Comparison of ENCODE assay signal across 19 cellular contexts in genomic region chr22:36053242-36054147, GRCh38. TPM values are rescaled to one million over a fixed set of nuclear protein-coding genes. Genes with fewer than 3 reads are reported as not detected.
A peak's percentile ranks its signal among the peaks of the same experiment; 100 is the strongest.
DNase-seq lines count a peak whose midpoint lies in the region; ATAC-seq, FAIRE-seq and TF ChIP-seq lines count a peak whose summit lies in the region.
"Had no signal": no experiment of that assay in that cellular context is flagged by ENCODE, and none has a peak within 500 bp of the region (broad histone marks: within the 10 kb centered on the region; RNA-seq: fewer than 3 reads in every experiment).

No MANE protein-coding gene starts in this region.

- BruUV-seq in HepG2 (replicated peaks; lab: Mats Ljungman, UMichigan): no TSS peak

- no peak overlapping the region for H4K8ac ChIP-seq in mesendoderm (ENCODE audit: low read depth, low read length)

- H3K36me3 ChIP-seq in HepG2 (replicated peaks in 1 of 2; ENCODE audit: control insufficient read depth in 1 of 2, insufficient read depth in 2 of 2, low read length in 2 of 2) (no peaks in the 10 kb centered on the region), right lobe of liver (no peaks in the 10 kb centered on the region), mesendoderm (ENCODE audit: control insufficient read depth, insufficient read depth, low read length) (no peaks in the 10 kb centered on the region)
- H3K36me3 ChIP-seq: SJCRH30 had no signal

- H2BK15ac ChIP-seq in mesendoderm (replicated peaks; ENCODE audit: low read depth): no peak overlapping the region

- no peak overlapping the region for H3K9ac ChIP-seq in HepG2 (ENCODE audit: insufficient read depth, low read depth, low read length)
- no peak overlapping the region for H3K9ac ChIP-seq in mesendoderm (ENCODE audit: low read length)

- POLR2A ChIA-PET in HepG2 (lab: Yijun Ruan, JAX): interaction anchor here (1.5 kb wide), 1 partner anchor 12 kb away, joined by 7 read pairs; no protein-coding TSS in a partner anchor

- no peak overlapping the region for H3K4me3 Mint-ChIP-seq in activated T-helper 17 cell treated with anti-CD3 and anti-CD28 coated beads, Interleukin-2, amount 50 U/mL, for 72 hours
- H3K4me3 Mint-ChIP-seq: CD4-positive, CD25-positive, alpha-beta regulatory T cell had no signal

- H3K79me2 ChIP-seq in HepG2 (ENCODE audit: insufficient read depth, low read length) (no peaks in the 10 kb centered on the region), mesendoderm (ENCODE audit: control insufficient read depth, insufficient read depth, low read length) (no peaks in the 10 kb centered on the region)

- no peak overlapping the region for H2BK120ac ChIP-seq in mesendoderm (ENCODE audit: low read depth, low read length)

- H3K27me3 Mint-ChIP-seq in activated T-helper 17 cell treated with anti-CD3 and anti-CD28 coated beads, Interleukin-2, amount 50 U/mL, for 72 hours: peaks cover 9% of the 10 kb centered on the region

- H3K27me3 ChIP-seq in HepG2 (ENCODE audit: control insufficient read depth in 1 of 2, insufficient read depth in 2 of 2, low read length in 2 of 2) (peaks cover 0 to 3% of the 10 kb centered on the region in 2 experiments; a peak in 2 of 5 replicates), right lobe of liver (no peaks in the 10 kb centered on the region), mesendoderm (ENCODE audit: insufficient read depth, low read length, poor library complexity) (no peaks in the 10 kb centered on the region)
- H3K27me3 ChIP-seq: SJCRH30 had no signal

- H2AK5ac ChIP-seq in mesendoderm (ENCODE audit: low read length): peak overlapping the region; percentile 18

- H3K27ac Mint-ChIP-seq in activated T-helper 17 cell treated with anti-CD3 and anti-CD28 coated beads, Interleukin-2, amount 50 U/mL, for 72 hours: peak overlapping the region; percentile 10
- H3K27ac Mint-ChIP-seq: CD4-positive, CD25-positive, alpha-beta regulatory T cell had no signal

- in situ Hi-C loops in HepG2 (cut with HindIII; ENCODE audit: extremely low pct_ligation_motif_present, low pct_unique_long_range_greater_than_20kb): no loop called here

- TF ChIP-seq RAD21 in HepG2 (CRISPR knock-in tag; IDR thresholded peaks at IDR 0.05): no peak

- H3K9me3 ChIP-seq in HepG2 (ENCODE audit: low read length) (no peaks in the 10 kb centered on the region), right lobe of liver (no peaks in the 10 kb centered on the region)
- H3K9me3 ChIP-seq: A549, SJCRH30 had no signal

- H3K56ac ChIP-seq in mesendoderm (ENCODE audit: low read length): no peak overlapping the region

- H2AFZ ChIP-seq in HepG2 (ENCODE audit: low read length): no peak overlapping the region

- TF ChIP-seq EP300 in HepG2 (IDR thresholded peaks at IDR 0.05; ENCODE audit: low read depth in 2 of 2, low read length in 2 of 2) (no peak), HepG2 (CRISPR knock-in tag; IDR thresholded peaks at IDR 0.05; ENCODE audit: borderline replicate concordance) (no peak)

- no peak for TF ChIP-seq CTCF in HepG2 (CRISPR knock-in tag; IDR thresholded peaks at IDR 0.05)
- no peak for TF ChIP-seq CTCF in right lobe of liver (IDR thresholded peaks at IDR 0.05)

- no peaks in the 10 kb centered on the region for H3K36me3 Mint-ChIP-seq in activated T-helper 17 cell treated with anti-CD3 and anti-CD28 coated beads, Interleukin-2, amount 50 U/mL, for 72 hours (ENCODE audit: low read depth)
- H3K36me3 Mint-ChIP-seq: CD4-positive, CD25-positive, alpha-beta regulatory T cell had no signal

- H3K4me3 ChIP-seq in HepG2 (replicated peaks in 1 of 3; ENCODE audit: insufficient read depth in 1 of 3, low read depth in 2 of 3, low read length in 3 of 3) (no peak overlapping the region), right lobe of liver (no peak overlapping the region), mesendoderm (ENCODE audit: low read length) (no peak overlapping the region)
- H3K4me3 ChIP-seq: A549, SJCRH30 had no signal

- 95% methylated on average over 1 of the region's 1 CpG for WGBS in HepG2 (ENCODE audit: low lambda C conversion rate)
- WGBS in right lobe of liver (ENCODE audit: insufficient coverage, low coverage, low lambda C conversion rate, missing lambda C conversion rate): 89% methylated on average over 1 of the region's 1 CpG
- WGBS in mesendoderm (ENCODE audit: extremely low coverage, insufficient coverage, low lambda C conversion rate): no CpG with 5 or more reads among the region's 1 CpG

- H3K4me1 Mint-ChIP-seq in activated T-helper 17 cell treated with anti-CD3 and anti-CD28 coated beads, Interleukin-2, amount 50 U/mL, for 72 hours: peaks cover 7% of the 10 kb centered on the region

- no peak for FAIRE-seq in HepG2 (lab: Jason Lieb, UNC)
- FAIRE-seq: A549, G401.6, GM12891, GM19239 had no signal

- no peaks in the 10 kb centered on the region for H4K20me1 ChIP-seq in HepG2 (ENCODE audit: insufficient read depth, low read length)

- CTCF ChIA-PET in HepG2 (lab: Yijun Ruan, JAX; ENCODE audit: low intra/inter-chr PET ratio, low total read pairs): no interaction called here

- ATAC-seq in HepG2: no peak
- ATAC-seq in right lobe of liver: no peak
- no peak for ATAC-seq in activated T-helper 17 cell treated with anti-CD3 and anti-CD28 coated beads, Interleukin-2, amount 50 U/mL, for 72 hours (replicated peaks)
- no peak for ATAC-seq in GM18498 (IDR thresholded peaks at IDR 0.05; ENCODE audit: unreplicated experiment)
- ATAC-seq in GM19395 (IDR thresholded peaks at IDR 0.05; ENCODE audit: unreplicated experiment): no peak
- no peak for ATAC-seq in GM19452 (IDR thresholded peaks at IDR 0.05; ENCODE audit: unreplicated experiment)

- no peak overlapping the region for H3K18ac ChIP-seq in mesendoderm (ENCODE audit: low read length)

- H3K4me2 ChIP-seq in HepG2 (ENCODE audit: low read depth, low read length) (no peak overlapping the region; the same call in 1 of the 2 replicates), mesendoderm (ENCODE audit: low read length) (no peak overlapping the region)
- H3K4me2 ChIP-seq: A549 had no signal

- H3K4me1 ChIP-seq in HepG2 (ENCODE audit: insufficient read depth, low read length) (peaks cover 28% of the 10 kb centered on the region), right lobe of liver (no peaks in the 10 kb centered on the region), mesendoderm (ENCODE audit: control insufficient read depth, low read depth, low read length) (no peaks in the 10 kb centered on the region)

- H2BK5ac ChIP-seq in mesendoderm (ENCODE audit: low read length): no peak overlapping the region

- no peak for DNase-seq in HepG2 (ENCODE audit: low spot score)
- no peak for DNase-seq in right lobe of liver
- no peak for DNase-seq in mesendoderm
- no peak for DNase-seq in anterior cingulate cortex (lab: John Stamatoyannopoulos, UW)
- DNase-seq: DMS79 treated with DMSO at 0.1 percent for 48 hours, Karpas-422, NCI-H1436, NCI-H2029 treated with DMSO at 0.1 percent for 48 hours, NCI-H524, SJCRH30 had no signal

- no peak overlapping the region for H3K4ac ChIP-seq in mesendoderm (ENCODE audit: low read depth, low read length)

- no peak overlapping the region for H3K23ac ChIP-seq in mesendoderm (ENCODE audit: low read length)

- no peaks in the 10 kb centered on the region for H3K79me1 ChIP-seq in mesendoderm (ENCODE audit: low read length)

- no peaks in the 10 kb centered on the region for H3K9me3 Mint-ChIP-seq in activated T-helper 17 cell treated with anti-CD3 and anti-CD28 coated beads, Interleukin-2, amount 50 U/mL, for 72 hours
- H3K9me3 Mint-ChIP-seq: CD4-positive, CD25-positive, alpha-beta regulatory T cell had no signal

- no peak for TF ChIP-seq POLR2A in HepG2 (IDR thresholded peaks at IDR 0.05; ENCODE audit: insufficient read depth in 1 of 2, low read depth in 2 of 2, low read length in 2 of 2)
- TF ChIP-seq POLR2A in right lobe of liver (IDR thresholded peaks at IDR 0.05): no peak

- no peak overlapping the region for H4K5ac ChIP-seq in mesendoderm (ENCODE audit: low read length)

- intact Hi-C loops in HepG2 (cut with micrococcal nuclease; ENCODE audit: unreplicated experiment): no loop called here
- intact Hi-C loops in right lobe of liver (cut with DNase I): no loop called here

- H3K27ac ChIP-seq in HepG2 (ENCODE audit: extremely low read length, insufficient read depth, low read length): no peak overlapping the region
- no peak overlapping the region for H3K27ac ChIP-seq in right lobe of liver
- H3K27ac ChIP-seq in mesendoderm (ENCODE audit: low read depth, low read length): no peak overlapping the region
- H3K27ac ChIP-seq: SJCRH30 had no signal

RNA-seq across cellular contexts. Expression of gene RBFOX2, which starts 24.9 kb away (rescaled TPM):
- total RNA-seq in HepG2 (2016; rRNA removed; fragmentation: Illumina TruSeq; extraction: Trizol): 36.9 and 37.3 TPM in 2 replicates
- total RNA-seq in HepG2 (2016; cell fraction: cytosol; rRNA removed; fragmentation: Illumina TruSeq; extraction: Trizol; ENCODE audit: low read depth): 4.1 and 5.4 TPM in 2 replicates
- total RNA-seq in HepG2 (2016; cell fraction: insoluble cytoplasmic fraction; rRNA removed; fragmentation: Illumina TruSeq; extraction: Trizol): 29.4 and 37.9 TPM in 2 replicates
- 12.7 and 14.1 TPM in 2 replicates for total RNA-seq in HepG2 (2016; cell fraction: membrane; rRNA removed; fragmentation: Illumina TruSeq; extraction: Trizol)
- total RNA-seq in HepG2 (2016; cell fraction: nucleus; rRNA removed; fragmentation: Illumina TruSeq; extraction: Trizol): 40.3 and 46.5 TPM in 2 replicates
- polyA plus RNA-seq in HepG2 (2011; rRNA removed): 39.8 and 40.4 TPM in 2 replicates
- polyA plus RNA-seq in HepG2 (2011; cell fraction: cytosol; rRNA removed): 32.4 and 33.2 TPM in 2 replicates
- polyA plus RNA-seq in HepG2 (2011; cell fraction: nucleus; rRNA removed): 47.0 and 52.8 TPM in 2 replicates
- polyA plus RNA-seq in HepG2 (2012): 25.9 and 28.2 TPM in 2 replicates
- polyA plus RNA-seq in HepG2 (2016; cell fraction: cytosol; fragmentation: Illumina TruSeq; extraction: Trizol; ENCODE audit: low read depth): 3.8 and 4.4 TPM in 2 replicates
- 27.0 and 32.5 TPM in 2 replicates for polyA plus RNA-seq in HepG2 (2016; cell fraction: insoluble cytoplasmic fraction; fragmentation: Illumina TruSeq; extraction: Trizol; ENCODE audit: low read depth)
- polyA plus RNA-seq in HepG2 (2016; cell fraction: membrane; fragmentation: Illumina TruSeq; extraction: Trizol; ENCODE audit: low read depth): 6.8 and 8.3 TPM in 2 replicates
- 34.2 and 36.8 TPM in 2 replicates for polyA plus RNA-seq in HepG2 (2016; cell fraction: nucleus; fragmentation: Illumina TruSeq; extraction: Trizol; ENCODE audit: insufficient read depth, low read depth)
- polyA minus RNA-seq in HepG2 (2011; rRNA and poly(A)+ RNA removed; ENCODE audit: low replicate concordance): 64.1 and 120 TPM in 2 replicates
- 20.7 and 23.3 TPM in 2 replicates for polyA minus RNA-seq in HepG2 (2011; cell fraction: cytosol; rRNA and poly(A)+ RNA removed)
- 58.3 and 60.9 TPM in 2 replicates for polyA minus RNA-seq in HepG2 (2011; cell fraction: nucleus; rRNA and poly(A)+ RNA removed)
- 10 to 100 TPM; 23.9 to 36.5 (median 29.5) TPM for total RNA-seq in right lobe of liver
- 1 to 10 TPM; 4.0 to 4.3 TPM for total RNA-seq in activated T-helper 17 cell treated with anti-CD3 and anti-CD28 coated beads, Interleukin-2, amount 50 U/mL, for 72 hours
- 69.0 TPM for polyA plus RNA-seq in mesendoderm (2013, experiment 1 of 2)
- polyA plus RNA-seq in mesendoderm (2013, experiment 2 of 2): 71.1 TPM
